In genomic region chrX:40470830-40471429, GRCh38 we compare ENCODE assay signal across 1 cellular context.
TF ChIP-seq lines count a peak whose summit lies in the region.

No MANE protein-coding gene starts in this region.

TF ChIP-seq in H1, 55 proteins besides CTCF, POLR2A, EP300 and RAD21:
- TF ChIP-seq TBP (IDR thresholded peaks at IDR 0.05; ENCODE audit: low read depth, low read length) (no peak), CHD7 (IDR thresholded peaks at IDR 0.05; ENCODE audit: insufficient replicate concordance, low read length) (no peak), RFX5 (IDR thresholded peaks at IDR 0.05; ENCODE audit: borderline replicate concordance, low read depth, low read length) (peak; percentile 79)
